ENCODE assay signal across 1 cellular context in genomic region chr14:55249423-55249822, GRCh38.
TF ChIP-seq lines count a peak whose summit lies in the region.

No MANE protein-coding gene starts in this region.

TF ChIP-seq in GM23338, 12 proteins besides CTCF, POLR2A, EP300 and RAD21:
- TF ChIP-seq ZNF462 (CRISPR knock-in tag; IDR thresholded peaks at IDR 0.05) (no peak), REST (IDR thresholded peaks at IDR 0.05; ENCODE audit: unreplicated experiment) (no peak), ETS1 (IDR thresholded peaks at IDR 0.05) (no peak), JUNB (IDR thresholded peaks at IDR 0.05; ENCODE audit: unreplicated experiment) (no peak), POLR2AphosphoS5 (IDR thresholded peaks at IDR 0.05; ENCODE audit: low read depth) (no peak), NANOG (IDR thresholded peaks at IDR 0.05; ENCODE audit: borderline replicate concordance) (no peak), ZNF331 (CRISPR knock-in tag; IDR thresholded peaks at IDR 0.05; ENCODE audit: low read depth) (no peak), EZH2 (IDR thresholded peaks at IDR 0.05; ENCODE audit: low read depth, unreplicated experiment) (no peak), CREB1 (CRISPR knock-in tag; IDR thresholded peaks at IDR 0.05; ENCODE audit: low read depth) (no peak), EZH2phosphoT487 (IDR thresholded peaks at IDR 0.05; ENCODE audit: unreplicated experiment) (no peak), ZNF114 (CRISPR knock-in tag; IDR thresholded peaks at IDR 0.05) (no peak), STAT1 (IDR thresholded peaks at IDR 0.05; ENCODE audit: unreplicated experiment) (no peak)
